11 cellular contexts compared by ENCODE assay signal in genomic region chr3:182914341-182914740, GRCh38.
DNase-seq lines count a peak whose midpoint lies in the region; ATAC-seq and TF ChIP-seq lines count a peak whose summit lies in the region.
"Had no signal": no experiment of that assay in that cellular context is flagged by ENCODE, and none has a peak within 500 bp of the region (broad histone marks: within the 10 kb centered on the region; RNA-seq: fewer than 3 reads in every experiment).

No MANE protein-coding gene starts in this region.

- H3K27ac ChIP-seq in CD8-positive, alpha-beta memory T cell (ENCODE audit: low read depth, low read length), result no peak overlapping the region
- H3K27ac ChIP-seq: tibial artery had no signal

- no peak for TF ChIP-seq CTCF in osteocyte (IDR thresholded peaks at IDR 0.05)

- no peak overlapping the region for H3K4me3 ChIP-seq in CD8-positive, alpha-beta memory T cell (ENCODE audit: low read length)
- H3K4me3 ChIP-seq in MG63, result no peak overlapping the region
- H3K4me3 ChIP-seq: tibial artery had no signal

- peaks cover 52 to 61% (median 56%) of the 10 kb centered on the region in 3 donors for H3K4me1 Mint-ChIP-seq in CD8-positive, alpha-beta memory T cell
- H3K4me1 Mint-ChIP-seq in T-helper 1 cell treated with Interleukin-12 subunit alpha and Interleukin-12 subunit beta and Interleukin-4 antibody, amounts not matched to agents 30 μg/mL and 1 μg/mL, for 36 hours (ENCODE audit: low read depth), result peaks cover 41% of the 10 kb centered on the region
- H3K4me1 Mint-ChIP-seq in osteocyte (ENCODE audit: unreplicated experiment), result no peaks in the 10 kb centered on the region

- POLR2A ChIA-PET in CD8-positive, alpha-beta memory T cell (lab: Charles Lee), result no interaction called here

- peaks cover 0 to 22% (median 2%) of the 10 kb centered on the region in 3 donors for H3K36me3 Mint-ChIP-seq in CD8-positive, alpha-beta memory T cell
- peaks cover 19% of the 10 kb centered on the region for H3K36me3 Mint-ChIP-seq in T-helper 1 cell treated with Interleukin-12 subunit alpha and Interleukin-12 subunit beta and Interleukin-4 antibody, amounts not matched to agents 30 μg/mL and 1 μg/mL, for 36 hours (ENCODE audit: low read depth)
- H3K36me3 Mint-ChIP-seq in osteocyte (ENCODE audit: unreplicated experiment), result peaks cover 19% of the 10 kb centered on the region

- ATAC-seq in GM19328 (IDR thresholded peaks at IDR 0.05; ENCODE audit: unreplicated experiment), result peak; percentile 50
- ATAC-seq in HG02973 (IDR thresholded peaks at IDR 0.05; ENCODE audit: unreplicated experiment), result peak; percentile 38
- no peak for ATAC-seq in esophagus mucosa

- no peaks in the 10 kb centered on the region for H3K27me3 Mint-ChIP-seq in CD8-positive, alpha-beta memory T cell
- H3K27me3 Mint-ChIP-seq in T-helper 1 cell treated with Interleukin-12 subunit alpha and Interleukin-12 subunit beta and Interleukin-4 antibody, amounts not matched to agents 30 μg/mL and 1 μg/mL, for 36 hours (ENCODE audit: low read depth), result no peaks in the 10 kb centered on the region
- no peaks in the 10 kb centered on the region for H3K27me3 Mint-ChIP-seq in osteocyte (ENCODE audit: unreplicated experiment)

- no peaks in the 10 kb centered on the region for H3K36me3 ChIP-seq in CD8-positive, alpha-beta memory T cell (ENCODE audit: insufficient read depth, low read length)
- H3K36me3 ChIP-seq in MG63, result peaks cover 7% of the 10 kb centered on the region; the same call in 1 of the 2 replicates

- DNase-seq in CD8-positive, alpha-beta memory T cell, result no peak
- DNase-seq in osteocyte (ENCODE audit: extremely low spot score, unreplicated experiment) (no peak), NCI-H2107 (lab: John Stamatoyannopoulos, UW) (no peak), MG63 (no peak)
- DNase-seq: activated CD4-positive, alpha-beta T cell treated with anti-CD3 and anti-CD28 coated beads, Interleukin-2, amount 50 U/mL, for 4 hours; Calu3; tibial artery had no signal

- H3K4me3 Mint-ChIP-seq in CD8-positive, alpha-beta memory T cell, result peak overlapping the region in 5 of 7 donors; percentile 27 to 51 (median 40)
- peak overlapping the region; percentile 28 for H3K4me3 Mint-ChIP-seq in T-helper 1 cell treated with Interleukin-12 subunit alpha and Interleukin-12 subunit beta and Interleukin-4 antibody, amounts not matched to agents 30 μg/mL and 1 μg/mL, for 36 hours
- no peak overlapping the region for H3K4me3 Mint-ChIP-seq in osteocyte (ENCODE audit: unreplicated experiment)

- peaks cover 46% of the 10 kb centered on the region for H3K4me1 ChIP-seq in CD8-positive, alpha-beta memory T cell (ENCODE audit: insufficient read depth, low read length)
- H3K4me1 ChIP-seq: tibial artery had no signal

- no peaks in the 10 kb centered on the region for H3K27me3 ChIP-seq in CD8-positive, alpha-beta memory T cell (ENCODE audit: insufficient read depth, low read length, poor library complexity, severe bottlenecking)
- H3K27me3 ChIP-seq in MG63, result no peaks in the 10 kb centered on the region
- H3K27me3 ChIP-seq: tibial artery had no signal

- CTCF ChIA-PET in CD8-positive, alpha-beta memory T cell (lab: Charles Lee), result no interaction called here

- H3K9me3 Mint-ChIP-seq in CD8-positive, alpha-beta memory T cell, result no peaks in the 10 kb centered on the region
- H3K9me3 Mint-ChIP-seq in T-helper 1 cell treated with Interleukin-12 subunit alpha and Interleukin-12 subunit beta and Interleukin-4 antibody, amounts not matched to agents 30 μg/mL and 1 μg/mL, for 36 hours, result no peaks in the 10 kb centered on the region
- H3K9me3 Mint-ChIP-seq in osteocyte (ENCODE audit: unreplicated experiment), result no peaks in the 10 kb centered on the region

- H3K9me3 ChIP-seq in CD8-positive, alpha-beta memory T cell (ENCODE audit: low read length), result no peaks in the 10 kb centered on the region
- no peaks in the 10 kb centered on the region for H3K9me3 ChIP-seq in MG63
- H3K9me3 ChIP-seq: tibial artery had no signal

- H3K27ac Mint-ChIP-seq in CD8-positive, alpha-beta memory T cell, result peak overlapping the region in 7 of 8 donors; percentile 24 to 95 (median 85)
- peak overlapping the region; percentile 38 for H3K27ac Mint-ChIP-seq in T-helper 1 cell treated with Interleukin-12 subunit alpha and Interleukin-12 subunit beta and Interleukin-4 antibody, amounts not matched to agents 30 μg/mL and 1 μg/mL, for 36 hours
- H3K27ac Mint-ChIP-seq in osteocyte (ENCODE audit: unreplicated experiment), result no peak overlapping the region
